In genomic region chr20:22775671-22776139, GRCh38 we compare ENCODE assay signal across 17 cellular contexts.
DNase-seq lines count a peak whose midpoint lies in the region; ATAC-seq and TF ChIP-seq lines count a peak whose summit lies in the region.
"Had no signal": no experiment of that assay in that cellular context is flagged by ENCODE, and none has a peak within 500 bp of the region (broad histone marks: within the 10 kb centered on the region; RNA-seq: fewer than 3 reads in every experiment).

No MANE protein-coding gene starts in this region.

- no peak overlapping the region for H2AFZ ChIP-seq in IMR-90 (replicated peaks; ENCODE audit: low read length, poor library complexity)
- H2AFZ ChIP-seq: parathyroid adenoma had no signal

- CTCF ChIA-PET in IMR-90 (lab: Yijun Ruan, JAX) = no interaction called here

- H3K27ac ChIP-seq in IMR-90 (ENCODE audit: insufficient read depth, low read length) (no peak overlapping the region), adrenal gland (peak overlapping the region in 1 of 5 donors; percentile 14), foreskin keratinocyte (peak overlapping the region; percentile 2), left lung (no peak overlapping the region)
- H3K27ac ChIP-seq: parathyroid adenoma, SK-N-MC had no signal

- H3K4me3 Mint-ChIP-seq in stimulated activated naive B cell treated with anti-CD40 and anti-IgM and Interleukin-4, amounts not matched to agents 10 μg/mL and 1 μg/mL and 100 μg/mL, for 72 hours = no peak overlapping the region
- H3K4me3 Mint-ChIP-seq: activated naive CD4-positive, alpha-beta T cell treated with anti-CD3 and anti-CD28 coated beads, Interleukin-2, amount 50 U/mL, for 24 hours; central memory CD8-positive, alpha-beta T cell; memory B cell had no signal

- H3K9me3 Mint-ChIP-seq in stimulated activated naive B cell treated with anti-CD40 and anti-IgM and Interleukin-4, amounts not matched to agents 10 μg/mL and 1 μg/mL and 100 μg/mL, for 72 hours = peaks cover 1 to 3% of the 10 kb centered on the region in 2 donors
- H3K9me3 Mint-ChIP-seq: activated naive CD4-positive, alpha-beta T cell treated with anti-CD3 and anti-CD28 coated beads, Interleukin-2, amount 50 U/mL, for 24 hours had no signal

- H3K4ac ChIP-seq in IMR-90 (ENCODE audit: low read depth, low read length) = no peak overlapping the region

- peak overlapping the region; percentile 45; the same call in 1 of the 2 replicates for H3K4me2 ChIP-seq in IMR-90 (ENCODE audit: low read depth, low read length)

- H2BK120ac ChIP-seq in IMR-90 (ENCODE audit: low read depth, low read length) = no peak overlapping the region

- no TSS peak for BruUV-seq in IMR-90 (replicated peaks; lab: Mats Ljungman, UMichigan)

- H3K4me1 ChIP-seq in IMR-90 (ENCODE audit: control insufficient read depth, insufficient read depth, low read length) = peaks cover 4% of the 10 kb centered on the region; the same call in 1 of the 2 replicates
- H3K4me1 ChIP-seq in adrenal gland (replicated peaks in 1 of 2) = no peaks in the 10 kb centered on the region
- H3K4me1 ChIP-seq in foreskin keratinocyte = peaks cover 14% of the 10 kb centered on the region
- no peaks in the 10 kb centered on the region for H3K4me1 ChIP-seq in left lung
- H3K4me1 ChIP-seq: parathyroid adenoma had no signal

- no peak overlapping the region for H4K91ac ChIP-seq in IMR-90 (ENCODE audit: insufficient read depth, low read depth, low read length)

- H3K36me3 Mint-ChIP-seq in stimulated activated naive B cell treated with anti-CD40 and anti-IgM and Interleukin-4, amounts not matched to agents 10 μg/mL and 1 μg/mL and 100 μg/mL, for 72 hours = no peaks in the 10 kb centered on the region
- H3K36me3 Mint-ChIP-seq: activated naive CD4-positive, alpha-beta T cell treated with anti-CD3 and anti-CD28 coated beads, Interleukin-2, amount 50 U/mL, for 24 hours; memory B cell had no signal

- H3K4me3 ChIP-seq in IMR-90 (ENCODE audit: insufficient read depth, low read depth, low read length) = no peak overlapping the region
- no peak overlapping the region for H3K4me3 ChIP-seq in adrenal gland
- H3K4me3 ChIP-seq in left lung = no peak overlapping the region
- H3K4me3 ChIP-seq: SK-N-MC had no signal

- H2AK9ac ChIP-seq in IMR-90 (replicated peaks; ENCODE audit: low read depth, low read length, poor library complexity) = no peak overlapping the region

- peak overlapping the region; percentile 18 for H2BK5ac ChIP-seq in IMR-90 (ENCODE audit: low read depth, low read length, poor library complexity, severe bottlenecking)

- POLR2A ChIA-PET in IMR-90 (lab: Charles Lee; ENCODE audit: unreplicated experiment) = no interaction called here

- no peak overlapping the region for H3K9ac ChIP-seq in IMR-90 (ENCODE audit: low read depth, low read length)
- H3K9ac ChIP-seq: parathyroid adenoma had no signal

- no peak overlapping the region for H3K23ac ChIP-seq in IMR-90 (ENCODE audit: low read depth, low read length)

- TF ChIP-seq POLR2A in IMR-90 (IDR thresholded peaks at IDR 0.05; ENCODE audit: low read depth, low read length) = no peak
- no peak for TF ChIP-seq POLR2A in adrenal gland (IDR thresholded peaks at IDR 0.05)

- intact Hi-C loops in IMR-90 (cut with micrococcal nuclease) = no loop called here
- intact Hi-C loops in adrenal gland (cut with DNase I) = no loop called here
- intact Hi-C loops in left lung (cut with DNase I) = no loop called here

- no peaks in the 10 kb centered on the region for H3K79me1 ChIP-seq in IMR-90 (ENCODE audit: low read depth in 1 of 2, low read length in 2 of 2)

- ATAC-seq in IMR-90 (ENCODE audit: low read depth) = peak; percentile 29; the same call in 1 of the 2 replicates
- peak; percentile 99 for ATAC-seq in foreskin keratinocyte
- ATAC-seq in stimulated activated naive B cell treated with anti-CD40 and anti-IgM and Interleukin-4, amounts not matched to agents 10 μg/mL and 1 μg/mL and 100 μg/mL, for 72 hours (replicated peaks) = no peak
- ATAC-seq in HG02588 (IDR thresholded peaks at IDR 0.05; ENCODE audit: unreplicated experiment) = no peak
- no peak for ATAC-seq in left lung

- peaks cover 0 to 13% of the 10 kb centered on the region in 2 donors for H3K27me3 Mint-ChIP-seq in stimulated activated naive B cell treated with anti-CD40 and anti-IgM and Interleukin-4, amounts not matched to agents 10 μg/mL and 1 μg/mL and 100 μg/mL, for 72 hours
- H3K27me3 Mint-ChIP-seq: central memory CD8-positive, alpha-beta T cell had no signal

- no peak overlapping the region for H2BK20ac ChIP-seq in IMR-90 (ENCODE audit: low read depth, low read length)

- H2BK15ac ChIP-seq in IMR-90 (ENCODE audit: low read depth, low read length) = no peak overlapping the region; the same call in 2 of the 3 replicates

- H3K4me1 Mint-ChIP-seq in stimulated activated naive B cell treated with anti-CD40 and anti-IgM and Interleukin-4, amounts not matched to agents 10 μg/mL and 1 μg/mL and 100 μg/mL, for 72 hours = no peaks in the 10 kb centered on the region
- H3K4me1 Mint-ChIP-seq: activated naive CD4-positive, alpha-beta T cell treated with anti-CD3 and anti-CD28 coated beads, Interleukin-2, amount 50 U/mL, for 24 hours; central memory CD8-positive, alpha-beta T cell; memory B cell had no signal

- no peak overlapping the region for H3K14ac ChIP-seq in IMR-90 (replicated peaks; ENCODE audit: low read depth, low read length)

- DNase-seq in 8988T (peak; percentile 33), IMR-90 (peak; percentile 65), adrenal gland (peak in 4 of 7 donors; percentile 21 to 52 (median 36)), foreskin keratinocyte (peak; percentile 95 to 98), left lung (no peak), retina (no peak)
- no peak for DNase-seq in stimulated activated naive B cell treated with anti-CD40 and anti-IgM and Interleukin-4, amounts not matched to agents 10 μg/mL and 1 μg/mL and 100 μg/mL, for 72 hours
- DNase-seq: activated CD8-positive, alpha-beta memory T cell treated with anti-CD3 and anti-CD28 coated beads, Interleukin-2, amount 50 U/mL, for 4 hours; NCI-H2029 treated with DMSO at 0.1 percent for 48 hours; NK-92 treated with Interleukin-12 subunit alpha and Interleukin-12 subunit beta, amount 100 ng/mL, for 24 hours; stimulated activated CD4-positive, alpha-beta T cell treated with anti-CD3 and anti-CD28 coated beads, Interleukin-15, amount 100 ng/mL, for 24 hours had no signal

- no peak overlapping the region for H3K27ac Mint-ChIP-seq in stimulated activated naive B cell treated with anti-CD40 and anti-IgM and Interleukin-4, amounts not matched to agents 10 μg/mL and 1 μg/mL and 100 μg/mL, for 72 hours
- H3K27ac Mint-ChIP-seq: activated naive CD4-positive, alpha-beta T cell treated with anti-CD3 and anti-CD28 coated beads, Interleukin-2, amount 50 U/mL, for 24 hours; memory B cell had no signal

- H4K5ac ChIP-seq in IMR-90 (ENCODE audit: low read depth, low read length) = no peak overlapping the region; the same call in 1 of the 2 replicates

- H3K18ac ChIP-seq in IMR-90 (ENCODE audit: low read depth, low read length) = peak overlapping the region; percentile 43; the same call in 1 of the 2 replicates

- in situ Hi-C loops in IMR-90 (cut with MboI; ENCODE audit: low sequenced_read_pairs) = no loop called here

- dilution Hi-C loops in IMR-90 (cut with HindIII; ENCODE audit: low sequenced_read_pairs, unreplicated experiment) = no loop called here

- no peak overlapping the region for H4K8ac ChIP-seq in IMR-90 (ENCODE audit: low read depth in 2 of 2, low read length in 2 of 2)

- H3K27me3 ChIP-seq in IMR-90 (ENCODE audit: control insufficient read depth, insufficient read depth, low read length) = peaks cover 5% of the 10 kb centered on the region
- no peaks in the 10 kb centered on the region for H3K27me3 ChIP-seq in adrenal gland
- no peaks in the 10 kb centered on the region for H3K27me3 ChIP-seq in foreskin keratinocyte
- no peaks in the 10 kb centered on the region for H3K27me3 ChIP-seq in left lung

- H2AK5ac ChIP-seq in IMR-90 (ENCODE audit: low read depth, low read length) = no peak overlapping the region

- no peaks in the 10 kb centered on the region; the same call in 1 of the 2 replicates for H3K9me1 ChIP-seq in IMR-90 (ENCODE audit: insufficient read depth, low read length)

- no peak overlapping the region for H3K56ac ChIP-seq in IMR-90 (ENCODE audit: extremely low read depth, insufficient read depth, low read length)

- TF ChIP-seq RAD21 in IMR-90 (IDR thresholded peaks at IDR 0.05; ENCODE audit: low read length) = no peak

- H3K9me3 ChIP-seq in IMR-90 (ENCODE audit: control insufficient read depth, insufficient read depth, low read length) (peaks cover 6% of the 10 kb centered on the region; the same call in 1 of the 2 replicates), adrenal gland (replicated peaks in 1 of 3) (no peaks in the 10 kb centered on the region), left lung (no peaks in the 10 kb centered on the region)

- H3K36me3 ChIP-seq in IMR-90 (ENCODE audit: control insufficient read depth, insufficient read depth, low read length) (no peaks in the 10 kb centered on the region), adrenal gland (replicated peaks in 1 of 2) (no peaks in the 10 kb centered on the region), left lung (no peaks in the 10 kb centered on the region)

- H4K20me1 ChIP-seq in IMR-90 (ENCODE audit: insufficient read depth, low read length) = no peaks in the 10 kb centered on the region

- TF ChIP-seq CTCF in IMR-90 (conservative IDR thresholded peaks at IDR 0.05; ENCODE audit: low read depth, low read length) (no peak), adrenal gland (IDR thresholded peaks at IDR 0.05) (no peak), foreskin keratinocyte (conservative IDR thresholded peaks at IDR 0.05) (no peak), left lung (IDR thresholded peaks at IDR 0.05) (no peak)

- WGBS in IMR-90 (ENCODE audit: extremely low coverage in 2 of 2, insufficient read length in 1 of 2), 2 experiments = no CpG with 5 or more reads among the region's 2 CpGs
- 33 to 50% (median 38%) methylated on average over 2 of the region's 2 CpGs for WGBS in adrenal gland, 4 donors

TF ChIP-seq in IMR-90, 13 proteins besides CTCF, POLR2A, EP300 and RAD21 (continues in another document):
- TF ChIP-seq BHLHE40 (IDR thresholded peaks at IDR 0.05; ENCODE audit: low read depth, low read length) (no peak), FOS (IDR thresholded peaks at IDR 0.05; ENCODE audit: low read depth, low read length) (0 out of 2 replicates have a peak, but pooled peaks have one; percentile 7), SMC3 (IDR thresholded peaks at IDR 0.05; ENCODE audit: low read depth, low read length) (no peak), MAZ (IDR thresholded peaks at IDR 0.05; ENCODE audit: borderline replicate concordance, low read depth, low read length) (no peak)
- TF ChIP-seq, protein P1, sequence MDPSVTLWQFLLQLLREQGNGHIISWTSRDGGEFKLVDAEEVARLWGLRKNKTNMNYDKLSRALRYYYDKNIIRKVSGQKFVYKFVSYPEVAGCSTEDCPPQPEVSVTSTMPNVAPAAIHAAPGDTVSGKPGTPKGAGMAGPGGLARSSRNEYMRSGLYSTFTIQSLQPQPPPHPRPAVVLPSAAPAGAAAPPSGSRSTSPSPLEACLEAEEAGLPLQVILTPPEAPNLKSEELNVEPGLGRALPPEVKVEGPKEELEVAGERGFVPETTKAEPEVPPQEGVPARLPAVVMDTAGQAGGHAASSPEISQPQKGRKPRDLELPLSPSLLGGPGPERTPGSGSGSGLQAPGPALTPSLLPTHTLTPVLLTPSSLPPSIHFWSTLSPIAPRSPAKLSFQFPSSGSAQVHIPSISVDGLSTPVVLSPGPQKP (IDR thresholded peaks at IDR 0.05; ENCODE audit: borderline replicate concordance, low read depth, low read length) = no peak

Comparison
In these comparisons a context has a peak if more than half of its experiments do, and no peak if none do; other contexts are left out.
1. DNase-seq: peak in 8988T (single experiment), IMR-90 (single experiment), adrenal gland (4 of 7) and foreskin keratinocyte (2 of 2); none in stimulated activated naive B cell treated with anti-CD40 and anti-IgM and Interleukin-4, amounts not matched to agents 10 μg/mL and 1 μg/mL and 100 μg/mL, for 72 hours (single experiment), left lung (0 of 2) and retina (single experiment).
2. ATAC-seq: peak in IMR-90 (single experiment) and foreskin keratinocyte (single experiment); none in stimulated activated naive B cell treated with anti-CD40 and anti-IgM and Interleukin-4, amounts not matched to agents 10 μg/mL and 1 μg/mL and 100 μg/mL, for 72 hours (0 of 2), HG02588 (single experiment) and left lung (single experiment).